16 cellular contexts compared by ENCODE assay signal in genomic region chr12:96360550-96360949, GRCh38. TPM values are rescaled to one million over a fixed set of nuclear protein-coding genes. Genes with fewer than 3 reads are reported as not detected.
DNase-seq lines count a peak whose midpoint lies in the region; ATAC-seq, FAIRE-seq and TF ChIP-seq lines count a peak whose summit lies in the region.
"Had no signal": no experiment of that assay in that cellular context is flagged by ENCODE, and none has a peak within 500 bp of the region (broad histone marks: within the 10 kb centered on the region; RNA-seq: fewer than 3 reads in every experiment).

No MANE protein-coding gene starts in this region.

- TF ChIP-seq CTCF in keratinocyte (optimal IDR thresholded peaks at IDR 0.05 in 1 of 3, IDR thresholded peaks at IDR 0.05 in 1 of 3, conservative IDR thresholded peaks at IDR 0.05 in 1 of 3; ENCODE audit: extremely low read depth in 1 of 3, insufficient read depth in 2 of 3, low read length in 3 of 3): no peak
- no peak for TF ChIP-seq CTCF in sigmoid colon (IDR thresholded peaks at IDR 0.05)
- TF ChIP-seq CTCF in pancreas (IDR thresholded peaks at IDR 0.05): no peak

- H3K27me3 ChIP-seq in keratinocyte (ENCODE audit: control insufficient read depth, extremely low read depth, insufficient read depth, low read length) (no peaks in the 10 kb centered on the region), sigmoid colon (no peaks in the 10 kb centered on the region), pancreas (no peaks in the 10 kb centered on the region)
- H3K27me3 ChIP-seq: tibial nerve had no signal

- H3K36me3 Mint-ChIP-seq in activated naive CD4-positive, alpha-beta T cell treated with anti-CD3 and anti-CD28 coated beads for 36 hours (ENCODE audit: low read depth): no peaks in the 10 kb centered on the region
- peaks cover 11% of the 10 kb centered on the region for H3K36me3 Mint-ChIP-seq in activated CD8-positive, alpha-beta T cell treated with anti-CD3 and anti-CD28 coated beads, Interleukin-2, amount 10 ng/mL, durations not matched to agents 7 days and 5 days (ENCODE audit: low read depth)

- 83 to 84% methylated on average over 1 of the region's 1 CpG for WGBS in sigmoid colon, 2 donors
- 65 to 71% methylated on average over 1 of the region's 1 CpG for WGBS in pancreas, 2 donors

- no peaks in the 10 kb centered on the region for H3K27me3 Mint-ChIP-seq in activated naive CD4-positive, alpha-beta T cell treated with anti-CD3 and anti-CD28 coated beads for 36 hours (ENCODE audit: low read depth)
- H3K27me3 Mint-ChIP-seq in activated CD8-positive, alpha-beta T cell treated with anti-CD3 and anti-CD28 coated beads, Interleukin-2, amount 10 ng/mL, durations not matched to agents 7 days and 5 days (ENCODE audit: low read depth): no peaks in the 10 kb centered on the region
- H3K27me3 Mint-ChIP-seq: activated CD4-positive, alpha-beta T cell treated with anti-CD3 and anti-CD28 coated beads, Interleukin-2, amount 10 ng/mL, durations not matched to agents 7 days and 5 days; activated T-cell treated with anti-CD3 and anti-CD28 coated beads, Interleukin-2, amount 50 U/mL, for 24 hours had no signal

- H3K9me3 ChIP-seq in keratinocyte (ENCODE audit: control insufficient read depth, low read depth, low read length): no peaks in the 10 kb centered on the region
- H3K9me3 ChIP-seq in sigmoid colon: no peaks in the 10 kb centered on the region
- no peaks in the 10 kb centered on the region for H3K9me3 ChIP-seq in pancreas
- H3K9me3 ChIP-seq: tibial nerve had no signal

- H3K4me3 ChIP-seq in keratinocyte (ENCODE audit: control insufficient read depth in 2 of 3, extremely low read depth in 1 of 3, insufficient read depth in 2 of 3, low read depth in 1 of 3, low read length in 3 of 3) (no peak overlapping the region), sigmoid colon (no peak overlapping the region), pancreas (no peak overlapping the region)
- H3K4me3 ChIP-seq: tibial nerve had no signal

- CTCF ChIA-PET in activated naive CD4-positive, alpha-beta T cell treated with anti-CD3 and anti-CD28 coated beads for 36 hours (lab: Charles Lee): interaction anchor here (1.0 to 1.4 kb wide), 2 partner anchors 13 to 15 kb away, joined by 3 read pairs; no protein-coding TSS in a partner anchor
- CTCF ChIA-PET in activated CD8-positive, alpha-beta T cell treated with anti-CD3 and anti-CD28 coated beads, Interleukin-2, amount 10 ng/mL, durations not matched to agents 7 days and 5 days (lab: Charles Lee): interaction anchor here (1.1 to 2.0 kb wide), 3 partner anchors 13 to 38 kb away, joined by 4 to 5 read pairs (median 5); no protein-coding TSS in a partner anchor

- peaks cover 4% of the 10 kb centered on the region for H3K9me1 ChIP-seq in keratinocyte (ENCODE audit: control insufficient read depth, extremely low read depth, insufficient read depth, low read length)

- dilution Hi-C loops in keratinocyte (cut with MboI; ENCODE audit: extremely low pct_ligation_motif_present, low sequenced_read_pairs): no loop called here

- no peak overlapping the region for H3K4me2 ChIP-seq in keratinocyte (ENCODE audit: control insufficient read depth, extremely low read depth, insufficient read depth, low read depth, low read length)

- no peak for TF ChIP-seq EP300 in sigmoid colon (IDR thresholded peaks at IDR 0.05)

- peaks cover 97% of the 10 kb centered on the region for H3K79me2 ChIP-seq in keratinocyte (ENCODE audit: control insufficient read depth, insufficient read depth, low read length)

- no peak overlapping the region for H3K9ac ChIP-seq in keratinocyte (ENCODE audit: control insufficient read depth, extremely low read depth, insufficient read depth, low read length)

- H3K9me3 Mint-ChIP-seq in activated naive CD4-positive, alpha-beta T cell treated with anti-CD3 and anti-CD28 coated beads for 36 hours: no peaks in the 10 kb centered on the region
- H3K9me3 Mint-ChIP-seq in activated CD8-positive, alpha-beta T cell treated with anti-CD3 and anti-CD28 coated beads, Interleukin-2, amount 10 ng/mL, durations not matched to agents 7 days and 5 days (ENCODE audit: insufficient read depth): no peaks in the 10 kb centered on the region
- H3K9me3 Mint-ChIP-seq: activated CD4-positive, alpha-beta T cell treated with anti-CD3 and anti-CD28 coated beads, Interleukin-2, amount 10 ng/mL, durations not matched to agents 7 days and 5 days; activated T-cell treated with anti-CD3 and anti-CD28 coated beads, Interleukin-2, amount 50 U/mL, for 24 hours had no signal

- POLR2A ChIA-PET in activated CD8-positive, alpha-beta T cell treated with anti-CD3 and anti-CD28 coated beads, Interleukin-2, amount 10 ng/mL, durations not matched to agents 7 days and 5 days (lab: Charles Lee): interaction anchor here (1.4 kb wide), 1 partner anchor 40 kb away, joined by 5 read pairs; the partner anchor contains the start of gene CDK17

- DNase-seq in activated naive CD4-positive, alpha-beta T cell treated with anti-CD3 and anti-CD28 coated beads for 36 hours: no peak
- no peak for DNase-seq in activated naive CD4-positive, alpha-beta T cell treated with anti-CD3 and anti-CD28 coated beads, Interleukin-2, amount 50 U/mL, for 16 hours
- DNase-seq in activated CD8-positive, alpha-beta T cell treated with anti-CD3 and anti-CD28 coated beads, Interleukin-2, amount 10 ng/mL, durations not matched to agents 7 days and 5 days: no peak
- DNase-seq in keratinocyte (ENCODE audit: low read depth, low spot score) (no peak), sigmoid colon (no peak), NCI-H1694 treated with DMSO at 0.1 percent for 48 hours (lab: John Stamatoyannopoulos, UW) (no peak), posterior cingulate gyrus (no peak), pancreas (no peak)
- DNase-seq: activated CD4-positive, alpha-beta T cell treated with anti-CD3 and anti-CD28 coated beads, Interleukin-2, amount 10 ng/mL, durations not matched to agents 7 days and 5 days; activated T-cell treated with anti-CD3 and anti-CD28 coated beads, Interleukin-2, amount 50 U/mL, for 24 hours; NCI-H1105; NCI-H2171; NCI-H774; stimulated activated naive CD4-positive, alpha-beta T cell had no signal

- H3K4me3 Mint-ChIP-seq in activated naive CD4-positive, alpha-beta T cell treated with anti-CD3 and anti-CD28 coated beads for 36 hours: no peak overlapping the region
- no peak overlapping the region for H3K4me3 Mint-ChIP-seq in activated CD8-positive, alpha-beta T cell treated with anti-CD3 and anti-CD28 coated beads, Interleukin-2, amount 10 ng/mL, durations not matched to agents 7 days and 5 days
- H3K4me3 Mint-ChIP-seq: activated CD4-positive, alpha-beta T cell treated with anti-CD3 and anti-CD28 coated beads, Interleukin-2, amount 10 ng/mL, durations not matched to agents 7 days and 5 days; activated T-cell treated with anti-CD3 and anti-CD28 coated beads, Interleukin-2, amount 50 U/mL, for 24 hours had no signal

- intact Hi-C loops in activated naive CD4-positive, alpha-beta T cell treated with anti-CD3 and anti-CD28 coated beads for 36 hours (cut with micrococcal nuclease): loop anchor here (1.0 to 2.0 kb wide), 2 partner anchors 8 to 14 kb away; no protein-coding TSS in a partner anchor
- intact Hi-C loops in sigmoid colon (cut with DNase I) (no loop called here), posterior cingulate gyrus (cut with DNase I) (no loop called here), pancreas (cut with DNase I) (no loop called here)

- no peak overlapping the region for H3K27ac ChIP-seq in keratinocyte (ENCODE audit: control insufficient read depth, insufficient read depth, low read length)
- peak overlapping the region; percentile 5 to 51 (median 28) for H3K27ac ChIP-seq in sigmoid colon
- no peak overlapping the region for H3K27ac ChIP-seq in pancreas
- H3K27ac ChIP-seq: tibial nerve had no signal

- H3K36me3 ChIP-seq in keratinocyte (ENCODE audit: control insufficient read depth in 2 of 2, extremely low read depth in 1 of 2, insufficient read depth in 2 of 2, low read length in 2 of 2) (peaks cover 0 to 4% of the 10 kb centered on the region in 2 experiments), sigmoid colon (no peaks in the 10 kb centered on the region), pancreas (no peaks in the 10 kb centered on the region)
- H3K36me3 ChIP-seq: tibial nerve had no signal

- H3K4me1 ChIP-seq in keratinocyte (ENCODE audit: control insufficient read depth, extremely low read depth, insufficient read depth, low read length) (peaks cover 25% of the 10 kb centered on the region), sigmoid colon (peaks cover 0 to 92% (median 57%) of the 10 kb centered on the region in 4 donors), pancreas (peaks cover 0 to 29% (median 10%) of the 10 kb centered on the region in 3 donors)

- FAIRE-seq in keratinocyte (lab: Jason Lieb, UNC) (peak; percentile 9), pancreas (lab: Jason Lieb, UNC) (no peak)
- FAIRE-seq: bronchial epithelial cell had no signal

- H3K27ac Mint-ChIP-seq in activated naive CD4-positive, alpha-beta T cell treated with anti-CD3 and anti-CD28 coated beads for 36 hours: peak overlapping the region; percentile 7
- no peak overlapping the region for H3K27ac Mint-ChIP-seq in activated CD8-positive, alpha-beta T cell treated with anti-CD3 and anti-CD28 coated beads, Interleukin-2, amount 10 ng/mL, durations not matched to agents 7 days and 5 days
- H3K27ac Mint-ChIP-seq: activated CD4-positive, alpha-beta T cell treated with anti-CD3 and anti-CD28 coated beads, Interleukin-2, amount 10 ng/mL, durations not matched to agents 7 days and 5 days; activated T-cell treated with anti-CD3 and anti-CD28 coated beads, Interleukin-2, amount 50 U/mL, for 24 hours had no signal

- H2AFZ ChIP-seq in keratinocyte (ENCODE audit: control insufficient read depth, low read length): no peak overlapping the region

- H3K4me1 Mint-ChIP-seq in activated naive CD4-positive, alpha-beta T cell treated with anti-CD3 and anti-CD28 coated beads for 36 hours (ENCODE audit: low read depth): peaks cover 71% of the 10 kb centered on the region
- peaks cover 34% of the 10 kb centered on the region for H3K4me1 Mint-ChIP-seq in activated CD8-positive, alpha-beta T cell treated with anti-CD3 and anti-CD28 coated beads, Interleukin-2, amount 10 ng/mL, durations not matched to agents 7 days and 5 days (ENCODE audit: low read depth)

- peak; percentile 26 for ATAC-seq in activated CD8-positive, alpha-beta T cell treated with anti-CD3 and anti-CD28 coated beads, Interleukin-2, amount 10 ng/mL, durations not matched to agents 7 days and 5 days
- no peak for ATAC-seq in pancreas

- H4K20me1 ChIP-seq in keratinocyte (ENCODE audit: control insufficient read depth, extremely low read depth, insufficient read depth, low read length): peaks cover 21% of the 10 kb centered on the region

- no peak for TF ChIP-seq POLR2A in sigmoid colon (IDR thresholded peaks at IDR 0.05)

RNA-seq across cellular contexts. Expression of gene CDK17, which starts 39.7 kb away (rescaled TPM):
- 10 to 100 TPM; 41.4 to 45.8 TPM for total RNA-seq in activated naive CD4-positive, alpha-beta T cell treated with anti-CD3 and anti-CD28 coated beads for 36 hours
- total RNA-seq in activated CD8-positive, alpha-beta T cell treated with anti-CD3 and anti-CD28 coated beads, Interleukin-2, amount 10 ng/mL, durations not matched to agents 7 days and 5 days: 10 to 100 TPM; 38.2 to 39.5 TPM
- polyA plus RNA-seq in keratinocyte: 19.9 to 33.0 TPM (median 30.1 TPM) in 3 replicates
- 12.3 TPM for polyA plus RNA-seq in keratinocyte (2011; ENCODE audit: low read depth)
- 11.9 and 32.5 TPM in 2 replicates for polyA plus RNA-seq in keratinocyte (2011; cell fraction: cytosol; rRNA removed)
- 43.8 and 49.5 TPM in 2 replicates for polyA plus RNA-seq in keratinocyte (2011; cell fraction: nucleus; rRNA removed)
- 12.8 and 22.9 TPM in 2 replicates for polyA plus RNA-seq in keratinocyte (2012; ENCODE audit: low replicate concordance)
- polyA minus RNA-seq in keratinocyte: 9.7 to 82.1 TPM (median 49.8 TPM) in 3 replicates
- 42.0 TPM for polyA minus RNA-seq in keratinocyte (2011; cell fraction: cytosol; rRNA and poly(A)+ RNA removed)
- polyA minus RNA-seq in keratinocyte (2011; cell fraction: nucleus; rRNA and poly(A)+ RNA removed): 66.5 and 134 TPM in 2 replicates
- 100 to 1,000 TPM in 1 of 4 donors, 10 to 100 TPM in 3; 63.2 to 117 (median 82.0) TPM for total RNA-seq in sigmoid colon
- 1 to 10 TPM; 4.6 to 9.6 (median 9.4) TPM for polyA plus RNA-seq in sigmoid colon
- total RNA-seq in pancreas: 10 to 100 TPM in 2 of 6 donors, 1 to 10 TPM in 4; 7.2 to 15.1 (median 9.2) TPM
- 1 to 10 TPM; 4.3 to 6.6 TPM for polyA plus RNA-seq in pancreas

Comparison
In these comparisons a context has a peak if more than half of its experiments do, and no peak if none do; other contexts are left out.
1. H3K27ac ChIP-seq: peak in sigmoid colon (4 of 4); none in keratinocyte (single experiment) and pancreas (0 of 4).